In genomic region chr13:87975035-87975434, GRCh38 we compare ENCODE assay signal across 18 cellular contexts.
"Had no signal": no experiment of that assay in that cellular context is flagged by ENCODE, and none has a peak within 500 bp of the region (broad histone marks: within the 10 kb centered on the region; RNA-seq: fewer than 3 reads in every experiment).

No MANE protein-coding gene starts in this region.

- H3K4me3 ChIP-seq: body of pancreas, gastrocnemius medialis, heart right ventricle, neural progenitor cell, smooth muscle cell, thyroid gland, uterus had no signal

- H3K9ac ChIP-seq: neural progenitor cell, parathyroid adenoma had no signal

- H2AFZ ChIP-seq: neural progenitor cell, parathyroid adenoma had no signal

- H3K9me3 ChIP-seq: body of pancreas, gastrocnemius medialis, thyroid gland, uterus had no signal

- H3K4me2 ChIP-seq: neural progenitor cell, smooth muscle cell had no signal

- H3K4me1 ChIP-seq: body of pancreas, gastrocnemius medialis, heart right ventricle, neural progenitor cell, parathyroid adenoma, thyroid gland, uterus had no signal

- FAIRE-seq: keratinocyte had no signal

- H3K27me3 ChIP-seq: body of pancreas, gastrocnemius medialis, heart right ventricle, neural progenitor cell, thyroid gland, uterus had no signal

- ATAC-seq: activated CD8-positive, alpha-beta T cell treated with anti-CD3 and anti-CD28 coated beads, Interleukin-2, amount 10 ng/mL, durations not matched to agents 7 days and 5 days; body of pancreas; esophagus mucosa; gastrocnemius medialis; heart right ventricle; T-cell had no signal

- H3K79me2 ChIP-seq: parathyroid adenoma had no signal

- DNase-seq: activated CD4-positive, alpha-beta T cell treated with anti-CD3 and anti-CD28 coated beads for 4 hours; activated CD8-positive, alpha-beta memory T cell treated with anti-CD3 and anti-CD28 coated beads, Interleukin-2, amount 50 U/mL, for 48 hours; activated CD8-positive, alpha-beta T cell treated with anti-CD3 and anti-CD28 coated beads, Interleukin-2, amount 10 ng/mL, durations not matched to agents 7 days and 5 days; activated naive CD4-positive, alpha-beta T cell treated with Interleukin-2 at 50 U/mL for 16 hours; body of pancreas; cerebellar nuclear complex; dermis blood vessel endothelial cell; gastrocnemius medialis; heart right ventricle; T-cell; T1000; thyroid gland; uterus had no signal

- H3K27ac ChIP-seq: body of pancreas, gastrocnemius medialis, heart right ventricle, neural progenitor cell, parathyroid adenoma, thyroid gland, uterus had no signal

- H3K36me3 ChIP-seq: gastrocnemius medialis, heart right ventricle, neural progenitor cell, thyroid gland, uterus had no signal
